In the genomic region with DNA sequence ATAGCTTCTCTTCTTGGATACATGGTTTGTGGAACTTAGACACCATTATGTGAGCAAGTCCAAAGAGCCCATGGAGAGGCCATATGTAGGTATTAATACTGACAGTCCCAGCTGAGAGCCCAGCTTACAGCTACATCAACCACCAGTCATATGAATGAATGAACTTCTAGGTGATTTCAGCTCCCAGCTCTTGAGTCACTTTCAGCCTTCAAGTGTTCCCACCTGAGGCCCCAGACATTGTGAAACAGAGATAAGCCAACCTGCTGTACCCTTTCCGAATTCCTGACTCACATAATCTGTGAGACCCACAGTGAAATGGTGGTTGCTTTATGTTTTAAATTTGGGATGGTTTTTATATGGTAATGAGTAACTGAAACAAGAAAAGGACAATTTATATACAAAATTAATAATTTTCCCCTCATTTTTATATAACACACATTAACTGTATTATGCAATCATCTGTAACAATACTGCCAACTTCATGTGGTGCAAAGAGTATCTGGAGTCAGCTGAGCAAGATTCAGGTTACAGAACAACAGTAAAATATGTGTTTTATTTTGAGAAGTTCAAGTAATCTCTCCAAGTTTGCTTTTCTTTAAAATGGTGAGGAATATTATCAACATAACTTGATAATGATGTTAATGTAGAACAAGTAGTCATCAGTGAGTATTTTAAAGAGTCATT, we compare ENCODE assay signal across 15 cellular contexts.
"Had no signal": no experiment of that assay in that cellular context is flagged by ENCODE, and none has a peak within 500 bp of the region (broad histone marks: within the 10 kb centered on the region; RNA-seq: fewer than 3 reads in every experiment).

No MANE protein-coding gene starts in this region.

- DNase-seq: activated CD4-positive, alpha-beta T cell treated with anti-CD3 and anti-CD28 coated beads, Interleukin-2, amount 50 U/mL, for 1 hour; activated naive CD4-positive, alpha-beta T cell treated with anti-CD3 and anti-CD28 coated beads, Interleukin-2, amount 10 ng/mL, durations not matched to agents 7 days and 5 days; activated T-cell treated with anti-CD3 and anti-CD28 coated beads for 4 hours; central memory CD4-positive, alpha-beta T cell; effector CD4-positive, alpha-beta T cell; head of caudate nucleus; naive B cell; psoas muscle; right lobe of liver; spleen; substantia nigra had no signal

- H3K27ac ChIP-seq: coronary artery, esophagus muscularis mucosa, neural progenitor cell, psoas muscle, right lobe of liver, spleen, tibial nerve had no signal

- H3K27me3 ChIP-seq: esophagus muscularis mucosa, neural progenitor cell, right lobe of liver, spleen, tibial nerve had no signal

- ATAC-seq: psoas muscle, right lobe of liver had no signal

- H3K36me3 ChIP-seq: esophagus muscularis mucosa, neural progenitor cell, right lobe of liver, spleen, tibial nerve had no signal

- H3K4me1 ChIP-seq: esophagus muscularis mucosa, neural progenitor cell, psoas muscle, right lobe of liver, spleen, tibial nerve had no signal

- H3K4me3 ChIP-seq: coronary artery, esophagus muscularis mucosa, neural progenitor cell, psoas muscle, right lobe of liver, spleen, tibial nerve had no signal

- H3K9me3 ChIP-seq: esophagus muscularis mucosa, psoas muscle, right lobe of liver, spleen, tibial nerve had no signal
